ENCODE assay signal across 8 cellular contexts in genomic region chr3:8501388-8502131, GRCh38. TPM values are rescaled to one million over a fixed set of nuclear protein-coding genes. Genes with fewer than 3 reads are reported as not detected.
A peak's percentile ranks its signal among the peaks of the same experiment; 100 is the strongest.
DNase-seq lines count a peak whose midpoint lies in the region; ATAC-seq lines count a peak whose summit lies in the region.

Gene LMCD1 (plus strand): TSS chr3:8501823. CDS start chr3:8501939, 116 bp downstream.

- DNase-seq in ACHN (peak; percentile 95), NCI-H446 treated with DMSO at 0.1 percent for 48 hours (lab: John Stamatoyannopoulos, UW) (peak; percentile 64), dedifferentiated amniotic fluid mesenchymal stem cell (ENCODE audit: extremely low spot score) (peak; percentile 90), left colon (peak; percentile 92 to 95)
- peak; percentile 41 to 72 for DNase-seq in activated CD4-positive, alpha-beta T cell treated with anti-CD3 and anti-CD28 coated beads, Interleukin-2, amount 50 U/mL, for 24 hours (ENCODE audit: low read depth in 1 of 2, low spot score in 1 of 2)
- DNase-seq in stimulated activated CD4-positive, alpha-beta T cell treated with anti-CD3 and anti-CD28 coated beads, Interleukin-1b, Interleukin-23, amount 100 ng/mL, for 4 hours (ENCODE audit: low read depth in 2 of 2): peak; percentile 49 to 69

- ATAC-seq in GM18873 (IDR thresholded peaks at IDR 0.05; ENCODE audit: low FRiP score, unreplicated experiment) (peak; percentile 94), HG03108 (IDR thresholded peaks at IDR 0.05; ENCODE audit: unreplicated experiment) (peak; percentile 98), left colon (peak; percentile 93)

- intact Hi-C loops in left colon (cut with DNase I, micrococcal nuclease): no loop called here

- in situ Hi-C loops in ACHN (cut with HindIII; ENCODE audit: low pct_ligation_motif_present, low pct_unique_long_range_greater_than_20kb, low sequenced_read_pairs): no loop called here

RNA-seq across cellular contexts. Expression of gene LMCD1, which starts in this region (rescaled TPM):
- total RNA-seq in left colon: 1 to 10 TPM; 5.8 to 7.1 TPM

Comparison
In these comparisons a context has a peak if more than half of its experiments do, and no peak if none do; other contexts are left out.
1. Peak in every context shown above with its lines: DNase-seq and ATAC-seq.